ENCODE assay signal across 1 cellular context in the genomic region with DNA sequence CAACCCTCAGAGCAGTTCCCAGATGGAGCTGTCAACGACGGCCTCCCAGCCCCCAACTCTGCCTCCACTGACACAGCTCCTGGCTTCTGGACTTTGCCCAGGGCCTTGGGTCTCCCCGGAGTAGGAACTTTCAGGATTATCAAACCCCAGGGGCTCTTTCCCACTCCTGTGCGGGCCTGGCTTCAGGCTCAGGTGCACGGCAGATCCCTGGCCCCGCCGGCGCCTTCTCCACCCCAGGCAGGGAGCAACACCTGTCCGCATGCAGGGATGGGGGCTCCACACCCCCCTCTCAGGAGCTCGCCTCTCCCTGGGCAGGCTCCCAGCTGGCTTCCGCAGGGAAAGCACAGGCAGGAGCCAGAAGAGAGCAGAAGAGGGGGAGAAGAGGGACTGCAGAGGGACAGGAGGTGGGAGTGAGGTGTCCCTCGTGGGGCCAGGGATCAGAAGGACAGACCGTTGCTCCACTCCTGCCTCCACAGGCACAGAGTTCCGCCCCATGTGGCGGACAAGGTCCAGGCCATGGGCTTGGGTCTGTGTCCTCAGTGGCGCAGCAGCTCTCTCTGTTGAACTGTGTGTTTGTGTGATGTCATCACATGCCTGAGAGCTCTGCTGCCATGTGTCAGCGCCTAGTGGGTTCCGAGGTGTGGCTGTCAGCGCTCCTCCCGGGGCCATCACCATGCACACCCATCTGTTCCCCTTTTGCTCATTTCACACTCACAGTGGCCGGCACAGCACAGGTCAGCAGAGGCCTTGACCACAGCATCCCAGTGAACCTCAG.
A peak's percentile ranks its signal among the peaks of the same experiment; 100 is the strongest.
TF ChIP-seq lines count a peak whose summit lies in the region.

No MANE protein-coding gene starts in this region.

TF ChIP-seq in HepG2, 621 proteins besides CTCF, POLR2A, EP300 and RAD21 (continued from another document):
- TF ChIP-seq ATF7 (IDR thresholded peaks at IDR 0.05) (peak; percentile 57), ATF7 (CRISPR knock-in tag; IDR thresholded peaks at IDR 0.05) (no peak), CREB1 (IDR thresholded peaks at IDR 0.05) (peak; percentile 70), CREB1 (CRISPR knock-in tag; IDR thresholded peaks at IDR 0.05) (no peak), EEA1 (CRISPR knock-in tag; IDR thresholded peaks at IDR 0.05; ENCODE audit: borderline replicate concordance) (no peak), ZBTB21 (CRISPR knock-in tag; IDR thresholded peaks at IDR 0.05) (0 out of 2 replicates have a peak, but pooled peaks have one; percentile 33), SRSF1 (optimal IDR thresholded peaks at IDR 0.05; ENCODE audit: low read depth, low read length) (no peak), SRY (CRISPR knock-in tag; IDR thresholded peaks at IDR 0.05) (no peak), HNF4A (CRISPR knock-in tag; IDR thresholded peaks at IDR 0.05) (peak; percentile 77), THRA (CRISPR knock-in tag; IDR thresholded peaks at IDR 0.05; ENCODE audit: borderline replicate concordance) (peak; percentile 7; the same call in 1 of the 2 replicates), MED13 (CRISPR knock-in tag; IDR thresholded peaks at IDR 0.05) (no peak), PHF21A (CRISPR knock-in tag; IDR thresholded peaks at IDR 0.05) (peak; percentile 52; the same call in 1 of the 2 replicates), ZSCAN29 (CRISPR knock-in tag; conservative IDR thresholded peaks at IDR 0.05) (no peak), ZBTB7A (CRISPR knock-in tag; IDR thresholded peaks at IDR 0.05) (peak; percentile 12; the same call in 1 of the 2 replicates), MED1 (CRISPR knock-in tag; IDR thresholded peaks at IDR 0.05) (peak; percentile 52), TSC22D2 (CRISPR knock-in tag; IDR thresholded peaks at IDR 0.05; ENCODE audit: borderline replicate concordance) (no peak), ERF (CRISPR knock-in tag; IDR thresholded peaks at IDR 0.05) (no peak), PAXIP1 (CRISPR knock-in tag; conservative IDR thresholded peaks at IDR 0.05) (peak; percentile 84), SIX1 (CRISPR knock-in tag; IDR thresholded peaks at IDR 0.05; ENCODE audit: borderline replicate concordance) (no peak), ZNF354B (CRISPR knock-in tag; IDR thresholded peaks at IDR 0.05) (no peak), BCL6 (CRISPR knock-in tag; IDR thresholded peaks at IDR 0.05) (peak; percentile 40; the same call in 1 of the 2 replicates), ZNF501 (CRISPR knock-in tag; IDR thresholded peaks at IDR 0.05) (0 out of 2 replicates have a peak, but pooled peaks have one; percentile 15), ZHX1 (CRISPR knock-in tag; IDR thresholded peaks at IDR 0.05; ENCODE audit: low read depth) (peak; percentile 75; the same call in 1 of the 2 replicates), ZNF770 (CRISPR knock-in tag; IDR thresholded peaks at IDR 0.05) (peak; percentile 73), ZFP91 (CRISPR knock-in tag; IDR thresholded peaks at IDR 0.05; ENCODE audit: borderline replicate concordance) (peak; percentile 70; the same call in 1 of the 2 replicates), BRD4 (CRISPR knock-in tag; IDR thresholded peaks at IDR 0.05) (peak; percentile 32; the same call in 1 of the 2 replicates)
- TF ChIP-seq, protein P1, sequence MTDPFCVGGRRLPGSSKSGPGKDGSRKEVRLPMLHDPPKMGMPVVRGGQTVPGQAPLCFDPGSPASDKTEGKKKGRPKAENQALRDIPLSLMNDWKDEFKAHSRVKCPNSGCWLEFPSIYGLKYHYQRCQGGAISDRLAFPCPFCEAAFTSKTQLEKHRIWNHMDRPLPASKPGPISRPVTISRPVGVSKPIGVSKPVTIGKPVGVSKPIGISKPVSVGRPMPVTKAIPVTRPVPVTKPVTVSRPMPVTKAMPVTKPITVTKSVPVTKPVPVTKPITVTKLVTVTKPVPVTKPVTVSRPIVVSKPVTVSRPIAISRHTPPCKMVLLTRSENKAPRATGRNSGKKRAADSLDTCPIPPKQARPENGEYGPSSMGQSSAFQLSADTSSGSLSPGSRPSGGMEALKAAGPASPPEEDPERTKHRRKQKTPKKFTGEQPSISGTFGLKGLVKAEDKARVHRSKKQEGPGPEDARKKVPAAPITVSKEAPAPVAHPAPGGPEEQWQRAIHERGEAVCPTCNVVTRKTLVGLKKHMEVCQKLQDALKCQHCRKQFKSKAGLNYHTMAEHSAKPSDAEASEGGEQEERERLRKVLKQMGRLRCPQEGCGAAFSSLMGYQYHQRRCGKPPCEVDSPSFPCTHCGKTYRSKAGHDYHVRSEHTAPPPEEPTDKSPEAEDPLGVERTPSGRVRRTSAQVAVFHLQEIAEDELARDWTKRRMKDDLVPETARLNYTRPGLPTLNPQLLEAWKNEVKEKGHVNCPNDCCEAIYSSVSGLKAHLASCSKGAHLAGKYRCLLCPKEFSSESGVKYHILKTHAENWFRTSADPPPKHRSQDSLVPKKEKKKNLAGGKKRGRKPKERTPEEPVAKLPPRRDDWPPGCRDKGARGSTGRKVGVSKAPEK (CRISPR knock-in tag; IDR thresholded peaks at IDR 0.05; ENCODE audit: borderline replicate concordance) = 0 out of 2 replicates have a peak, but pooled peaks have one; percentile 41
- TF ChIP-seq, protein P2, sequence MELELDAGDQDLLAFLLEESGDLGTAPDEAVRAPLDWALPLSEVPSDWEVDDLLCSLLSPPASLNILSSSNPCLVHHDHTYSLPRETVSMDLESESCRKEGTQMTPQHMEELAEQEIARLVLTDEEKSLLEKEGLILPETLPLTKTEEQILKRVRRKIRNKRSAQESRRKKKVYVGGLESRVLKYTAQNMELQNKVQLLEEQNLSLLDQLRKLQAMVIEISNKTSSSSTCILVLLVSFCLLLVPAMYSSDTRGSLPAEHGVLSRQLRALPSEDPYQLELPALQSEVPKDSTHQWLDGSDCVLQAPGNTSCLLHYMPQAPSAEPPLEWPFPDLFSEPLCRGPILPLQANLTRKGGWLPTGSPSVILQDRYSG (CRISPR knock-in tag; IDR thresholded peaks at IDR 0.05) = no peak
